ENCODE assay signal across 7 cellular contexts in the genomic region with DNA sequence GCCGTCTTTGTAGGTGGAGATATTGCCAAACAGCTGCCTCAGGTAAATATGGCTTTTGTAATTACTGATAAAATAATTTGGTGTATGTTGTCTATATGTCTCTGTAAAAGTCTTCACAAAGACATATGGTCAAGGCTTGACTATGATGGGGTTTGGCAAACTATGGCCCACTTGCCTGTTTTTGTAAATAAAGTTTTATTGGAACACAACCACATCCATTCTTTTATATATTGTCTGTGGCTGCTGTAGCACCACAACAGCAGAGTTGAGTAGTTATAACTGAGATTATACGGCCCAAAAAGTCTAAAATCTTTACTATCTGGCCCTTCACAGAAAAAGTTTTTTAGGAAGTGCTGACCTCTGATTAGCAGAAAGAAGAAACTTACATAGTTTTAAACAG.
"Had no signal": no experiment of that assay in that cellular context is flagged by ENCODE, and none has a peak within 500 bp of the region (broad histone marks: within the 10 kb centered on the region; RNA-seq: fewer than 3 reads in every experiment).

No MANE protein-coding gene starts in this region.

- H3K9ac ChIP-seq: KMS-11 had no signal

- FAIRE-seq: HepG2, HTR-8/SVneo had no signal

- H3K27ac ChIP-seq: HL-60, KMS-11 had no signal

- DNase-seq: IMR-90, KBM-7, KG1 had no signal

- H3K4me2 ChIP-seq: KMS-11 had no signal

- ATAC-seq: HepG2 had no signal
